Comparison of ENCODE assay signal across 1 cellular context in the genomic region with DNA sequence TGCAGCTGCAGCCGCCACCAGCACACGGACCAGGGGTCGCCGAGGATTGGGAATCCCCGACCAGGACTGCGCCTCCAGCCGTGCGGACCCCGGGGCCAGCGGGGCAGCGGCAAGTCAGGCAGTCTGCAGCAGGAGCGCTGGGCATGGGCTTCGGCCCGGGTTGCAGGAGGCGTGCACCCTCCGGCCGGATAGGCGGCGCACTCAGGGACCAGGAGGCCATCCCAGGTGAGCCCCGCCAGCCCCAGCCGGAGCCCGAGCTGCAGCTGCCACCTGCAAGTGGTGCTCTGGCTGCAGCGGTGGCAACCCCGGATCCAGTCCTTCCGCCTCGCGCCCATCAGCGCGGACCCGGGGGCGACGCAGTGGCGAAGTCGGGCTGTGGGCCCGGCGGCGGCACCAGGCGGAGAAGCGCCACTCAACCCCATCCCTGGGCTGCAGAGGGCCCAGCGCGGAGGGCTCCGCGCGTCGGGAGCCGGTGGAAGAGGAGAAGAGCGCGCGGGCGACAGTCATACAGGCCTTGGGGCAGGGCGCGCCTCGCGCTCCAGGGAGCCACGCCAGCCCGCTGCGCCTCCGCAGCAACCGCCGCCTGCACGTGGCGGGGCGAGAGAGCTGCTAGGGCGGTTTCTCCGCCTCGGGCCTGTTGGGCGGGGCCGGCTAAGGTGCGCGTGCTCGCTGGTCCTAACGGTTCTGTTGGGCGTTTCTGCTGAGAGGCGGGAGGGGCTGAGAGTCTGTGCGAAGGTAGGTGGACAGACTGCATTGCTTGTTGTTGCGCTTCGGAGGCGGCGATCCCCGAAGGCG.
TF ChIP-seq lines count a peak whose summit lies in the region.

No MANE protein-coding gene starts in this region.

TF ChIP-seq in WTC11, 78 proteins besides CTCF, POLR2A, EP300 and RAD21 (continued from another document and continues in another):
- TF ChIP-seq, protein P1, sequence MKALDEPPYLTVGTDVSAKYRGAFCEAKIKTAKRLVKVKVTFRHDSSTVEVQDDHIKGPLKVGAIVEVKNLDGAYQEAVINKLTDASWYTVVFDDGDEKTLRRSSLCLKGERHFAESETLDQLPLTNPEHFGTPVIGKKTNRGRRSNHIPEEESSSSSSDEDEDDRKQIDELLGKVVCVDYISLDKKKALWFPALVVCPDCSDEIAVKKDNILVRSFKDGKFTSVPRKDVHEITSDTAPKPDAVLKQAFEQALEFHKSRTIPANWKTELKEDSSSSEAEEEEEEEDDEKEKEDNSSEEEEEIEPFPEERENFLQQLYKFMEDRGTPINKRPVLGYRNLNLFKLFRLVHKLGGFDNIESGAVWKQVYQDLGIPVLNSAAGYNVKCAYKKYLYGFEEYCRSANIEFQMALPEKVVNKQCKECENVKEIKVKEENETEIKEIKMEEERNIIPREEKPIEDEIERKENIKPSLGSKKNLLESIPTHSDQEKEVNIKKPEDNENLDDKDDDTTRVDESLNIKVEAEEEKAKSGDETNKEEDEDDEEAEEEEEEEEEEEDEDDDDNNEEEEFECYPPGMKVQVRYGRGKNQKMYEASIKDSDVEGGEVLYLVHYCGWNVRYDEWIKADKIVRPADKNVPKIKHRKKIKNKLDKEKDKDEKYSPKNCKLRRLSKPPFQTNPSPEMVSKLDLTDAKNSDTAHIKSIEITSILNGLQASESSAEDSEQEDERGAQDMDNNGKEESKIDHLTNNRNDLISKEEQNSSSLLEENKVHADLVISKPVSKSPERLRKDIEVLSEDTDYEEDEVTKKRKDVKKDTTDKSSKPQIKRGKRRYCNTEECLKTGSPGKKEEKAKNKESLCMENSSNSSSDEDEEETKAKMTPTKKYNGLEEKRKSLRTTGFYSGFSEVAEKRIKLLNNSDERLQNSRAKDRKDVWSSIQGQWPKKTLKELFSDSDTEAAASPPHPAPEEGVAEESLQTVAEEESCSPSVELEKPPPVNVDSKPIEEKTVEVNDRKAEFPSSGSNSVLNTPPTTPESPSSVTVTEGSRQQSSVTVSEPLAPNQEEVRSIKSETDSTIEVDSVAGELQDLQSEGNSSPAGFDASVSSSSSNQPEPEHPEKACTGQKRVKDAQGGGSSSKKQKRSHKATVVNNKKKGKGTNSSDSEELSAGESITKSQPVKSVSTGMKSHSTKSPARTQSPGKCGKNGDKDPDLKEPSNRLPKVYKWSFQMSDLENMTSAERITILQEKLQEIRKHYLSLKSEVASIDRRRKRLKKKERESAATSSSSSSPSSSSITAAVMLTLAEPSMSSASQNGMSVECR (CRISPR knock-in tag; IDR thresholded peaks at IDR 0.05; ENCODE audit: borderline replicate concordance): peak; percentile 97
- TF ChIP-seq ZNF219 (CRISPR knock-in tag; IDR thresholded peaks at IDR 0.05; ENCODE audit: borderline replicate concordance): peak; percentile 90
- peak; percentile 42 for TF ChIP-seq ESRRA (CRISPR knock-in tag; IDR thresholded peaks at IDR 0.05; ENCODE audit: borderline replicate concordance)
- peak; percentile 58; the same call in 1 of the 2 replicates for TF ChIP-seq CREM (CRISPR knock-in tag; IDR thresholded peaks at IDR 0.05)
- TF ChIP-seq SP1 (CRISPR knock-in tag; conservative IDR thresholded peaks at IDR 0.05): peak; percentile 77
- TF ChIP-seq, protein P2, sequence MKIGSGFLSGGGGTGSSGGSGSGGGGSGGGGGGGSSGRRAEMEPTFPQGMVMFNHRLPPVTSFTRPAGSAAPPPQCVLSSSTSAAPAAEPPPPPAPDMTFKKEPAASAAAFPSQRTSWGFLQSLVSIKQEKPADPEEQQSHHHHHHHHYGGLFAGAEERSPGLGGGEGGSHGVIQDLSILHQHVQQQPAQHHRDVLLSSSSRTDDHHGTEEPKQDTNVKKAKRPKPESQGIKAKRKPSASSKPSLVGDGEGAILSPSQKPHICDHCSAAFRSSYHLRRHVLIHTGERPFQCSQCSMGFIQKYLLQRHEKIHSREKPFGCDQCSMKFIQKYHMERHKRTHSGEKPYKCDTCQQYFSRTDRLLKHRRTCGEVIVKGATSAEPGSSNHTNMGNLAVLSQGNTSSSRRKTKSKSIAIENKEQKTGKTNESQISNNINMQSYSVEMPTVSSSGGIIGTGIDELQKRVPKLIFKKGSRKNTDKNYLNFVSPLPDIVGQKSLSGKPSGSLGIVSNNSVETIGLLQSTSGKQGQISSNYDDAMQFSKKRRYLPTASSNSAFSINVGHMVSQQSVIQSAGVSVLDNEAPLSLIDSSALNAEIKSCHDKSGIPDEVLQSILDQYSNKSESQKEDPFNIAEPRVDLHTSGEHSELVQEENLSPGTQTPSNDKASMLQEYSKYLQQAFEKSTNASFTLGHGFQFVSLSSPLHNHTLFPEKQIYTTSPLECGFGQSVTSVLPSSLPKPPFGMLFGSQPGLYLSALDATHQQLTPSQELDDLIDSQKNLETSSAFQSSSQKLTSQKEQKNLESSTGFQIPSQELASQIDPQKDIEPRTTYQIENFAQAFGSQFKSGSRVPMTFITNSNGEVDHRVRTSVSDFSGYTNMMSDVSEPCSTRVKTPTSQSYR (CRISPR knock-in tag; IDR thresholded peaks at IDR 0.05): 0 out of 2 replicates have a peak, but pooled peaks have one; percentile 74
- TF ChIP-seq GRHL2 (CRISPR knock-in tag; IDR thresholded peaks at IDR 0.05; ENCODE audit: insufficient replicate concordance, severe bottlenecking): no peak
- TF ChIP-seq ZNF416 (CRISPR knock-in tag; IDR thresholded peaks at IDR 0.05): no peak
- TF ChIP-seq GTF2I (CRISPR knock-in tag; conservative IDR thresholded peaks at IDR 0.05): no peak
- TF ChIP-seq NR2C2 (CRISPR knock-in tag; IDR thresholded peaks at IDR 0.05): no peak
- peak; percentile 85 for TF ChIP-seq SMAD3 (CRISPR knock-in tag; IDR thresholded peaks at IDR 0.05; ENCODE audit: borderline replicate concordance)
- no peak for TF ChIP-seq GABPB1 (CRISPR knock-in tag; IDR thresholded peaks at IDR 0.05)
- TF ChIP-seq, protein P3, sequence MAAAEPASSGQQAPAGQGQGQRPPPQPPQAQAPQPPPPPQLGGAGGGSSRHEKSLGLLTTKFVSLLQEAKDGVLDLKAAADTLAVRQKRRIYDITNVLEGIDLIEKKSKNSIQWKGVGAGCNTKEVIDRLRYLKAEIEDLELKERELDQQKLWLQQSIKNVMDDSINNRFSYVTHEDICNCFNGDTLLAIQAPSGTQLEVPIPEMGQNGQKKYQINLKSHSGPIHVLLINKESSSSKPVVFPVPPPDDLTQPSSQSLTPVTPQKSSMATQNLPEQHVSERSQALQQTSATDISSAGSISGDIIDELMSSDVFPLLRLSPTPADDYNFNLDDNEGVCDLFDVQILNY (CRISPR knock-in tag; IDR thresholded peaks at IDR 0.05): peak; percentile 80; the same call in 1 of the 2 replicates
- no peak for TF ChIP-seq PREB (CRISPR knock-in tag; IDR thresholded peaks at IDR 0.05; ENCODE audit: borderline replicate concordance)
- TF ChIP-seq ERG (CRISPR knock-in tag; IDR thresholded peaks at IDR 0.05): no peak
- TF ChIP-seq ZNF425 (CRISPR knock-in tag; conservative IDR thresholded peaks at IDR 0.05): no peak
- peak; percentile 92 for TF ChIP-seq ELF4 (CRISPR knock-in tag; IDR thresholded peaks at IDR 0.05; ENCODE audit: low read depth)
- TF ChIP-seq ZNF512 (CRISPR knock-in tag; IDR thresholded peaks at IDR 0.05; ENCODE audit: borderline replicate concordance): no peak
- TF ChIP-seq ZNF263 (CRISPR knock-in tag; IDR thresholded peaks at IDR 0.05; ENCODE audit: low read depth): peak; percentile 53; the same call in 1 of the 2 replicates
- peak; percentile 68; the same call in 1 of the 2 replicates for TF ChIP-seq RELA (CRISPR knock-in tag; IDR thresholded peaks at IDR 0.05; ENCODE audit: borderline replicate concordance)
- TF ChIP-seq EMX1 (CRISPR knock-in tag; IDR thresholded peaks at IDR 0.05): no peak
- TF ChIP-seq ATF1 (CRISPR knock-in tag; IDR thresholded peaks at IDR 0.05): 0 out of 2 replicates have a peak, but pooled peaks have one; percentile 38
- 0 out of 2 replicates have a peak, but pooled peaks have one; percentile 61 for TF ChIP-seq SMAD4 (CRISPR knock-in tag; IDR thresholded peaks at IDR 0.05)
- TF ChIP-seq ZNF138 (CRISPR knock-in tag; conservative IDR thresholded peaks at IDR 0.05): no peak
- TF ChIP-seq TP53 (CRISPR knock-in tag; IDR thresholded peaks at IDR 0.05): peak; percentile 89
- TF ChIP-seq KAT7 (CRISPR knock-in tag; IDR thresholded peaks at IDR 0.05; ENCODE audit: borderline replicate concordance): 0 out of 2 replicates have a peak, but pooled peaks have one; percentile 55
- TF ChIP-seq, protein P4, sequence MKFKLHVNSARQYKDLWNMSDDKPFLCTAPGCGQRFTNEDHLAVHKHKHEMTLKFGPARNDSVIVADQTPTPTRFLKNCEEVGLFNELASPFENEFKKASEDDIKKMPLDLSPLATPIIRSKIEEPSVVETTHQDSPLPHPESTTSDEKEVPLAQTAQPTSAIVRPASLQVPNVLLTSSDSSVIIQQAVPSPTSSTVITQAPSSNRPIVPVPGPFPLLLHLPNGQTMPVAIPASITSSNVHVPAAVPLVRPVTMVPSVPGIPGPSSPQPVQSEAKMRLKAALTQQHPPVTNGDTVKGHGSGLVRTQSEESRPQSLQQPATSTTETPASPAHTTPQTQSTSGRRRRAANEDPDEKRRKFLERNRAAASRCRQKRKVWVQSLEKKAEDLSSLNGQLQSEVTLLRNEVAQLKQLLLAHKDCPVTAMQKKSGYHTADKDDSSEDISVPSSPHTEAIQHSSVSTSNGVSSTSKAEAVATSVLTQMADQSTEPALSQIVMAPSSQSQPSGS (CRISPR knock-in tag; IDR thresholded peaks at IDR 0.05; ENCODE audit: borderline replicate concordance, low read depth): no peak
- TF ChIP-seq, protein P5, sequence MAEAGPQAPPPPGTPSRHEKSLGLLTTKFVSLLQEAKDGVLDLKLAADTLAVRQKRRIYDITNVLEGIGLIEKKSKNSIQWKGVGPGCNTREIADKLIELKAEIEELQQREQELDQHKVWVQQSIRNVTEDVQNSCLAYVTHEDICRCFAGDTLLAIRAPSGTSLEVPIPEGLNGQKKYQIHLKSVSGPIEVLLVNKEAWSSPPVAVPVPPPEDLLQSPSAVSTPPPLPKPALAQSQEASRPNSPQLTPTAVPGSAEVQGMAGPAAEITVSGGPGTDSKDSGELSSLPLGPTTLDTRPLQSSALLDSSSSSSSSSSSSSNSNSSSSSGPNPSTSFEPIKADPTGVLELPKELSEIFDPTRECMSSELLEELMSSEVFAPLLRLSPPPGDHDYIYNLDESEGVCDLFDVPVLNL (CRISPR knock-in tag; IDR thresholded peaks at IDR 0.05; ENCODE audit: borderline replicate concordance, low read depth): peak; percentile 79
- no peak for TF ChIP-seq CBFB (CRISPR knock-in tag; IDR thresholded peaks at IDR 0.05; ENCODE audit: low read depth)
- TF ChIP-seq OVOL2 (CRISPR knock-in tag; IDR thresholded peaks at IDR 0.05; ENCODE audit: borderline replicate concordance): no peak
- TF ChIP-seq CREB1 (CRISPR knock-in tag; IDR thresholded peaks at IDR 0.05): peak; percentile 84
